Comparison of ENCODE assay signal across 31 cellular contexts in genomic region chr3:122925756-122926155, GRCh38.
"Had no signal": no experiment of that assay in that cellular context is flagged by ENCODE, and none has a peak within 500 bp of the region (broad histone marks: within the 10 kb centered on the region; RNA-seq: fewer than 3 reads in every experiment).

No MANE protein-coding gene starts in this region.

- H3K9me3 Mint-ChIP-seq: naive B cell; naive thymus-derived CD8-positive, alpha-beta T cell; natural killer cell treated with Interleukin-12 subunit alpha and Interleukin-12 subunit beta and Interleukin-15 and Interleukin-18, amount 100 ng/mL, for 72 hours; nephron progenitor cell; neural crest cell; stimulated activated memory B cell treated with anti-CD40 and anti-IgM and Interleukin-4, amounts not matched to agents 10 μg/mL and 1 μg/mL and 100 μg/mL, for 72 hours; stimulated activated naive CD8-positive, alpha-beta T cell treated with anti-CD3 and anti-CD28 coated beads, Interleukin-15, amount 100 ng/mL, for 72 hours; type B pancreatic cell had no signal

- H3K36me3 Mint-ChIP-seq: naive B cell; naive thymus-derived CD8-positive, alpha-beta T cell; natural killer cell treated with Interleukin-12 subunit alpha and Interleukin-12 subunit beta and Interleukin-15 and Interleukin-18, amount 100 ng/mL, for 72 hours; stimulated activated memory B cell treated with anti-CD40 and anti-IgM and Interleukin-4, amounts not matched to agents 10 μg/mL and 1 μg/mL and 100 μg/mL, for 72 hours; type B pancreatic cell had no signal

- H3K79me2 ChIP-seq: parathyroid adenoma had no signal

- H3K27ac ChIP-seq: neutrophil, ovary, parathyroid adenoma, psoas muscle, right lobe of liver, skin epidermis, suprapubic skin, testis, tibial artery, transverse colon, upper lobe of right lung, uterus had no signal

- H3K36me3 ChIP-seq: neutrophil, ovary, right lobe of liver, suprapubic skin, tibial artery, transverse colon, upper lobe of right lung, uterus had no signal

- H3K27ac Mint-ChIP-seq: naive B cell; naive thymus-derived CD8-positive, alpha-beta T cell; natural killer cell treated with Interleukin-12 subunit alpha and Interleukin-12 subunit beta and Interleukin-15 and Interleukin-18, amount 100 ng/mL, for 72 hours; nephron progenitor cell; progenitor cell of endocrine pancreas; stimulated activated memory B cell treated with anti-CD40 and anti-IgM and Interleukin-4, amounts not matched to agents 10 μg/mL and 1 μg/mL and 100 μg/mL, for 72 hours; type B pancreatic cell had no signal

- H3K4me2 ChIP-seq: smooth muscle cell had no signal

- ATAC-seq: naive thymus-derived CD8-positive, alpha-beta T cell; natural killer cell treated with Interleukin-12 subunit alpha and Interleukin-12 subunit beta and Interleukin-15 and Interleukin-18, amount 100 ng/mL, for 72 hours; psoas muscle; right cardiac atrium; right lobe of liver; stimulated activated memory B cell treated with anti-CD40 and anti-IgM and Interleukin-4, amounts not matched to agents 10 μg/mL and 1 μg/mL and 100 μg/mL, for 72 hours; stimulated activated naive CD8-positive, alpha-beta T cell treated with anti-CD3 and anti-CD28 coated beads, Interleukin-15, amount 100 ng/mL, for 72 hours; stimulated activated naive CD8-positive, alpha-beta T cell treated with anti-CD3 and anti-CD28 coated beads, Interleukin-15, Interleukin-2, amounts not matched to agents 100 U/mL and 50 U/mL, for 24 hours; upper lobe of right lung had no signal

- DNase-seq: naive B cell; naive thymus-derived CD8-positive, alpha-beta T cell; nephron progenitor cell; nucleus accumbens; ovary; psoas muscle; right cardiac atrium; right lobe of liver; stimulated activated CD4-positive, alpha-beta T cell treated with anti-CD3 and anti-CD28 coated beads, Interleukin-1b, Interleukin-23, amount 100 ng/mL, for 48 hours; stimulated activated CD4-positive, alpha-beta T cell treated with anti-CD3 and anti-CD28 coated beads, Interleukin-4, amount 100 ng/mL, for 1 hour; stimulated activated CD4-positive, alpha-beta T cell treated with anti-CD3 and anti-CD28 coated beads, Interleukin-4, amount 100 ng/mL, for 4 hours; stimulated activated CD8-positive, alpha-beta memory T cell treated with anti-CD3 and anti-CD28 coated beads, Interleukin-4, amount 100 ng/mL, for 48 hours; stimulated activated naive CD4-positive, alpha-beta T cell; stimulated activated naive CD8-positive, alpha-beta T cell treated with anti-CD3 and anti-CD28 coated beads, Interleukin-15, amount 100 ng/mL, for 72 hours; stimulated activated naive CD8-positive, alpha-beta T cell treated with anti-CD3 and anti-CD28 coated beads, Interleukin-15, Interleukin-2, amounts not matched to agents 100 U/mL and 50 U/mL, for 24 hours; substantia nigra; testis; transverse colon; upper lobe of right lung; uterus had no signal

- H3K4me1 ChIP-seq: parathyroid adenoma, psoas muscle, tibial artery, upper lobe of right lung, uterus had no signal

- H3K27me3 ChIP-seq: ovary, right lobe of liver, testis, uterus had no signal

- H3K9me3 ChIP-seq: neutrophil, ovary, psoas muscle, right lobe of liver, suprapubic skin, testis, tibial artery, transverse colon, upper lobe of right lung, uterus had no signal

- H3K9ac ChIP-seq: parathyroid adenoma had no signal

- H3K4me3 Mint-ChIP-seq: naive thymus-derived CD8-positive, alpha-beta T cell; natural killer cell treated with Interleukin-12 subunit alpha and Interleukin-12 subunit beta and Interleukin-15 and Interleukin-18, amount 100 ng/mL, for 72 hours; nephron progenitor cell; neural crest cell; stimulated activated memory B cell treated with anti-CD40 and anti-IgM and Interleukin-4, amounts not matched to agents 10 μg/mL and 1 μg/mL and 100 μg/mL, for 72 hours; stimulated activated naive CD8-positive, alpha-beta T cell treated with anti-CD3 and anti-CD28 coated beads, Interleukin-15, amount 100 ng/mL, for 72 hours; type B pancreatic cell had no signal

- H3K4me1 Mint-ChIP-seq: stimulated activated memory B cell treated with anti-CD40 and anti-IgM and Interleukin-4, amounts not matched to agents 10 μg/mL and 1 μg/mL and 100 μg/mL, for 72 hours; stimulated activated naive CD8-positive, alpha-beta T cell treated with anti-CD3 and anti-CD28 coated beads, Interleukin-15, amount 100 ng/mL, for 72 hours had no signal

- H2AFZ ChIP-seq: parathyroid adenoma had no signal

- H3K4me3 ChIP-seq: ovary, psoas muscle, right lobe of liver, skin epidermis, smooth muscle cell, suprapubic skin, testis, tibial artery, transverse colon, upper lobe of right lung, uterus had no signal
